ENCODE assay signal across 9 cellular contexts in the genomic region with DNA sequence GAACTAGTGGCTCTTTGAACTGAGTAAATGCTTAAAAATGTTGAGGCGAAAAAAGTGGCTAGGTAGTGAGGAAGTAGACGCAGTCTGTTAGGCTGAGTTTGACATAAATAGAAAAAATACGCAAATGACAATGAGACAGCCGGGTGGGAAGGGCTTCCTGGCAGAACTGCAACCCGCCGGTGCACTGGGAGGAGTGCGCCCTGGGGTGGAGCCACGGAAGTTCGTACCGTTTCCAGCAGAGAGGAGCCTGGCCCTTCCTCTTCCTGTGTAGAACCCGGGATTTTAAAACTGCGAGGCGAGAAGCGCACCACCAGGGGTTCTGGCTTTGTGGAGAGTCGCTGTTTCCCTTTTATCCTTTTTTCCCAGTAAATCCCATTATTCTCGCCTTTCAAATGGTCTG.
DNase-seq lines count a peak whose midpoint lies in the region; ATAC-seq, FAIRE-seq and TF ChIP-seq lines count a peak whose summit lies in the region.
"Had no signal": no experiment of that assay in that cellular context is flagged by ENCODE, and none has a peak within 500 bp of the region (broad histone marks: within the 10 kb centered on the region; RNA-seq: fewer than 3 reads in every experiment).

No MANE protein-coding gene starts in this region.

- no peak for TF ChIP-seq RAD21 in K562 (CRISPR knock-in tag; conservative IDR thresholded peaks at IDR 0.05 in 1 of 2, IDR thresholded peaks at IDR 0.05 in 1 of 2)

- H4K91ac ChIP-seq in neuronal stem cell (ENCODE audit: low read depth, low read length, poor library complexity) = no peak overlapping the region

- POLR2A ChIA-PET in K562 (lab: Yijun Ruan, JAX) = no interaction called here

- H2BK120ac ChIP-seq in neuronal stem cell (ENCODE audit: low read depth, low read length) = no peak overlapping the region

- TF ChIP-seq CTCF in K562 (IDR thresholded peaks at IDR 0.05 in 2 of 3, conservative IDR thresholded peaks at IDR 0.05 in 1 of 3; ENCODE audit: insufficient read depth in 2 of 3, low read depth in 1 of 3, low read length in 3 of 3) = no peak

- H4K20me1 ChIP-seq in K562 (replicated peaks; ENCODE audit: control insufficient read depth, insufficient read depth, low read length) = no peaks in the 10 kb centered on the region

- H3K4ac ChIP-seq in neuronal stem cell (ENCODE audit: low read length) = no peak overlapping the region

- H3K9ac ChIP-seq in K562 (ENCODE audit: insufficient read depth in 1 of 2, low read depth in 2 of 2, low read length in 2 of 2) = no peak overlapping the region
- H3K9ac ChIP-seq in neuronal stem cell (ENCODE audit: low read depth, low read length, poor library complexity) = no peak overlapping the region
- H3K9ac ChIP-seq: parathyroid adenoma had no signal

- no peak for TF ChIP-seq POLR2A in K562 (conservative IDR thresholded peaks at IDR 0.05)

- no peak for FAIRE-seq in K562 (lab: Jason Lieb, UNC)

- DNase-seq in K562 (ENCODE audit: extremely low read depth in 1 of 4, low spot score in 3 of 4) = no peak
- no peak for DNase-seq in neuronal stem cell (ENCODE audit: low spot score)
- DNase-seq in T1000 (lab: John Stamatoyannopoulos, UW) = no peak
- no peak for DNase-seq in NCI-H2227 treated with DMSO at 0.1 percent for 48 hours (lab: John Stamatoyannopoulos, UW)
- no peak for DNase-seq in amniotic stem cell (lab: John Stamatoyannopoulos, UW)
- DNase-seq in OCI-M1 (lab: John Stamatoyannopoulos, UW) = no peak

- 2% methylated on average over 13 of the region's 16 CpGs for WGBS in K562 (ENCODE audit: insufficient coverage, low coverage, missing lambda C conversion rate)
- no CpG with 5 or more reads among the region's 16 CpGs for whole genome bisulfite sequencing in neuronal stem cell (ENCODE audit: extremely low coverage in 2 of 2, insufficient read length in 2 of 2, insufficient replicate concordance in 1 of 2), 2 donors

- H3K14ac ChIP-seq in neuronal stem cell (ENCODE audit: low read length) = no peak overlapping the region

- H3K4me3 ChIP-seq in K562 (no peak overlapping the region), neuronal stem cell (ENCODE audit: low read length in 2 of 2) (no peak overlapping the region)

- BruUV-seq in K562 (replicated peaks; lab: Mats Ljungman, UMichigan) = no TSS peak

- no peaks in the 10 kb centered on the region for H3K79me2 ChIP-seq in K562 (ENCODE audit: control insufficient read depth, insufficient read depth, low read length)
- H3K79me2 ChIP-seq: parathyroid adenoma had no signal

- no peak overlapping the region for H3K4me2 ChIP-seq in K562 (ENCODE audit: insufficient read depth, low read length)
- H3K4me2 ChIP-seq in neuronal stem cell (ENCODE audit: insufficient read depth, low read length, poor library complexity, severe bottlenecking) = no peak overlapping the region

- H3K36me3 ChIP-seq in K562 (ENCODE audit: control insufficient read depth, insufficient read depth, low read length) (no peaks in the 10 kb centered on the region), neuronal stem cell (replicated peaks in 1 of 2; ENCODE audit: control insufficient read depth in 2 of 2, insufficient read depth in 2 of 2, low read length in 2 of 2) (no peaks in the 10 kb centered on the region)

- H2AFZ ChIP-seq in K562 (ENCODE audit: low read depth, low read length) = no peak overlapping the region
- peak overlapping the region; percentile 53 for H2AFZ ChIP-seq in neuronal stem cell (ENCODE audit: low read length)
- H2AFZ ChIP-seq: parathyroid adenoma had no signal

- H3K27me3 ChIP-seq in K562 (ENCODE audit: control insufficient read depth in 2 of 2, insufficient read depth in 2 of 2, low read length in 2 of 2) = no peaks in the 10 kb centered on the region
- no peaks in the 10 kb centered on the region for H3K27me3 ChIP-seq in neuronal stem cell (ENCODE audit: control insufficient read depth in 3 of 3, insufficient read depth in 3 of 3, low read depth in 1 of 3, low read length in 3 of 3)

- no peak overlapping the region for H3K23ac ChIP-seq in neuronal stem cell (ENCODE audit: low read depth, low read length, poor library complexity)

- no peak overlapping the region for H4K8ac ChIP-seq in neuronal stem cell (ENCODE audit: low read depth, low read length)

- no peak overlapping the region for H2AK5ac ChIP-seq in neuronal stem cell (ENCODE audit: low read depth, low read length)

- intact Hi-C loops in K562 (cut with micrococcal nuclease) = no loop called here

- no peak overlapping the region for H2BK12ac ChIP-seq in neuronal stem cell (ENCODE audit: low read length)

- H3K18ac ChIP-seq in neuronal stem cell (ENCODE audit: low read length) = no peak overlapping the region

- H3K9me3 ChIP-seq in K562 (replicated peaks; ENCODE audit: control insufficient read depth, insufficient read depth, low read depth, low read length) = no peaks in the 10 kb centered on the region
- no peaks in the 10 kb centered on the region for H3K9me3 ChIP-seq in neuronal stem cell (replicated peaks in 1 of 2; ENCODE audit: control insufficient read depth in 2 of 2, insufficient read depth in 1 of 2, low read depth in 1 of 2, low read length in 2 of 2)

- no peak overlapping the region for H2BK15ac ChIP-seq in neuronal stem cell (ENCODE audit: low read length)

- no peak overlapping the region for H3K27ac ChIP-seq in K562 (ENCODE audit: extremely low read depth, low read depth, low read length)
- H3K27ac ChIP-seq in neuronal stem cell (replicated peaks; ENCODE audit: low read length) = no peak overlapping the region
- H3K27ac ChIP-seq: parathyroid adenoma had no signal

- no peaks in the 10 kb centered on the region for H3K4me1 ChIP-seq in K562 (replicated peaks in 1 of 2; ENCODE audit: control insufficient read depth in 2 of 2, insufficient read depth in 2 of 2, low read length in 2 of 2)
- peaks cover 4 to 6% of the 10 kb centered on the region in 2 donors for H3K4me1 ChIP-seq in neuronal stem cell (ENCODE audit: control insufficient read depth in 2 of 2, insufficient read depth in 1 of 2, low read depth in 1 of 2, low read length in 2 of 2)
- H3K4me1 ChIP-seq: parathyroid adenoma had no signal

- H3K79me1 ChIP-seq in neuronal stem cell (ENCODE audit: low read depth, low read length) = no peaks in the 10 kb centered on the region

- in situ Hi-C loops in K562 (cut with MboI) = no loop called here

- H2BK5ac ChIP-seq in neuronal stem cell (ENCODE audit: low read length) = no peak overlapping the region

- H3K9me1 ChIP-seq in K562 (ENCODE audit: control insufficient read depth, insufficient read depth, low read length) = no peaks in the 10 kb centered on the region

- TF ChIP-seq EP300 in K562 (IDR thresholded peaks at IDR 0.05; ENCODE audit: low read length) = no peak

- ATAC-seq in GM19025 (IDR thresholded peaks at IDR 0.05; ENCODE audit: low read depth, unreplicated experiment) = peak; percentile 87
- peak; percentile 85 for ATAC-seq in HG03039 (IDR thresholded peaks at IDR 0.05; ENCODE audit: unreplicated experiment)
- ATAC-seq in K562 = no peak

- CTCF ChIA-PET in K562 (lab: Yijun Ruan, JAX; ENCODE audit: low intra/inter-chr PET ratio) = no interaction called here

TF ChIP-seq in K562, 482 proteins besides CTCF, POLR2A, EP300 and RAD21:
- TF ChIP-seq GABPA (tag; conservative IDR thresholded peaks at IDR 0.05; ENCODE audit: low read depth) = peak; percentile 60
- TF ChIP-seq, protein P1, sequence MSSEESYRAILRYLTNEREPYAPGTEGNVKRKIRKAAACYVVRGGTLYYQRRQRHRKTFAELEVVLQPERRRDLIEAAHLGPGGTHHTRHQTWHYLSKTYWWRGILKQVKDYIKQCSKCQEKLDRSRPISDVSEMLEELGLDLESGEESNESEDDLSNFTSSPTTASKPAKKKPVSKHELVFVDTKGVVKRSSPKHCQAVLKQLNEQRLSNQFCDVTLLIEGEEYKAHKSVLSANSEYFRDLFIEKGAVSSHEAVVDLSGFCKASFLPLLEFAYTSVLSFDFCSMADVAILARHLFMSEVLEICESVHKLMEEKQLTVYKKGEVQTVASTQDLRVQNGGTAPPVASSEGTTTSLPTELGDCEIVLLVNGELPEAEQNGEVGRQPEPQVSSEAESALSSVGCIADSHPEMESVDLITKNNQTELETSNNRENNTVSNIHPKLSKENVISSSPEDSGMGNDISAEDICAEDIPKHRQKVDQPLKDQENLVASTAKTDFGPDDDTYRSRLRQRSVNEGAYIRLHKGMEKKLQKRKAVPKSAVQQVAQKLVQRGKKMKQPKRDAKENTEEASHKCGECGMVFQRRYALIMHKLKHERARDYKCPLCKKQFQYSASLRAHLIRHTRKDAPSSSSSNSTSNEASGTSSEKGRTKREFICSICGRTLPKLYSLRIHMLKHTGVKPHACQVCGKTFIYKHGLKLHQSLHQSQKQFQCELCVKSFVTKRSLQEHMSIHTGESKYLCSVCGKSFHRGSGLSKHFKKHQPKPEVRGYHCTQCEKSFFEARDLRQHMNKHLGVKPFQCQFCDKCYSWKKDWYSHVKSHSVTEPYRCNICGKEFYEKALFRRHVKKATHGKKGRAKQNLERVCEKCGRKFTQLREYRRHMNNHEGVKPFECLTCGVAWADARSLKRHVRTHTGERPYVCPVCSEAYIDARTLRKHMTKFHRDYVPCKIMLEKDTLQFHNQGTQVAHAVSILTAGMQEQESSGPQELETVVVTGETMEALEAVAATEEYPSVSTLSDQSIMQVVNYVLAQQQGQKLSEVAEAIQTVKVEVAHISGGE (CRISPR knock-in tag; IDR thresholded peaks at IDR 0.05) = 0 out of 6 replicates have a peak, but pooled peaks of 1 of the 3 experiments have one; percentile 18
- TF ChIP-seq TCF7L2 (IDR thresholded peaks at IDR 0.05; ENCODE audit: low read depth, low read length) = no peak
